In genomic region chr2:249538-250042, GRCh38 we compare ENCODE assay signal across 1 cellular context.
A peak's percentile ranks its signal among the peaks of the same experiment; 100 is the strongest.
TF ChIP-seq lines count a peak whose summit lies in the region.

No MANE protein-coding gene starts in this region.

TF ChIP-seq in HepG2, 621 proteins besides CTCF, POLR2A, EP300 and RAD21 (continued from another document and continues in another):
- TF ChIP-seq SNAPC5 (CRISPR knock-in tag; IDR thresholded peaks at IDR 0.05; ENCODE audit: borderline replicate concordance) (0 out of 2 replicates have a peak, but pooled peaks have one; percentile 49), ZNF207 (IDR thresholded peaks at IDR 0.05; ENCODE audit: borderline replicate concordance) (no peak), ZMAT3 (CRISPR knock-in tag; conservative IDR thresholded peaks at IDR 0.05) (peak; percentile 90; the same call in 1 of the 2 replicates), HOMEZ (CRISPR knock-in tag; IDR thresholded peaks at IDR 0.05; ENCODE audit: low read depth) (peak; percentile 96), ZNF577 (CRISPR knock-in tag; IDR thresholded peaks at IDR 0.05; ENCODE audit: borderline replicate concordance, low read depth) (no peak), SMAD9 (CRISPR knock-in tag; IDR thresholded peaks at IDR 0.05) (no peak), KDM3A (CRISPR knock-in tag; IDR thresholded peaks at IDR 0.05; ENCODE audit: low read depth) (peak; percentile 66; the same call in 1 of the 2 replicates), ZBTB39 (CRISPR knock-in tag; IDR thresholded peaks at IDR 0.05) (peak; percentile 65; the same call in 1 of the 2 replicates), MXI1 (IDR thresholded peaks at IDR 0.05; ENCODE audit: borderline replicate concordance, low read depth, low read length) (no peak), DNMT1 (CRISPR knock-in tag; IDR thresholded peaks at IDR 0.05) (no peak), ZNF780A (CRISPR knock-in tag; IDR thresholded peaks at IDR 0.05) (peak; percentile 61; the same call in 1 of the 2 replicates), ZFP36L1 (CRISPR knock-in tag; IDR thresholded peaks at IDR 0.05) (peak; percentile 88; the same call in 1 of the 2 replicates), HES4 (CRISPR knock-in tag; IDR thresholded peaks at IDR 0.05; ENCODE audit: borderline replicate concordance) (no peak), ARNT2 (CRISPR knock-in tag; IDR thresholded peaks at IDR 0.05; ENCODE audit: low read depth) (peak; percentile 41; the same call in 1 of the 2 replicates), THRA (CRISPR knock-in tag; IDR thresholded peaks at IDR 0.05; ENCODE audit: borderline replicate concordance) (peak; percentile 90), ZNF281 (CRISPR knock-in tag; IDR thresholded peaks at IDR 0.05; ENCODE audit: borderline replicate concordance) (peak; percentile 67; the same call in 1 of the 2 replicates), DMAP1 (CRISPR knock-in tag; IDR thresholded peaks at IDR 0.05) (peak; percentile 85), ZNF574 (CRISPR knock-in tag; IDR thresholded peaks at IDR 0.05) (peak; percentile 78), GATAD1 (CRISPR knock-in tag; IDR thresholded peaks at IDR 0.05) (peak; percentile 72), MYNN (CRISPR knock-in tag; IDR thresholded peaks at IDR 0.05; ENCODE audit: low read depth) (no peak; the same call in 1 of the 2 replicates), ZBTB8A (CRISPR knock-in tag; IDR thresholded peaks at IDR 0.05; ENCODE audit: borderline replicate concordance, low read depth) (no peak), TBX2 (CRISPR knock-in tag; IDR thresholded peaks at IDR 0.05; ENCODE audit: borderline replicate concordance) (peak; percentile 100), THAP9 (CRISPR knock-in tag; IDR thresholded peaks at IDR 0.05; ENCODE audit: borderline replicate concordance) (no peak), MAZ (IDR thresholded peaks at IDR 0.05; ENCODE audit: borderline replicate concordance, low read depth, low read length) (no peak), MAZ (CRISPR knock-in tag; IDR thresholded peaks at IDR 0.05; ENCODE audit: low read depth) (no peak), FOSL1 (CRISPR knock-in tag; IDR thresholded peaks at IDR 0.05; ENCODE audit: borderline replicate concordance) (no peak), TIGD3 (CRISPR knock-in tag; IDR thresholded peaks at IDR 0.05; ENCODE audit: borderline replicate concordance) (peak; percentile 45; the same call in 1 of the 2 replicates), ZNF33B (CRISPR knock-in tag; IDR thresholded peaks at IDR 0.05) (no peak), NRL (CRISPR knock-in tag; IDR thresholded peaks at IDR 0.05; ENCODE audit: borderline replicate concordance) (no peak), IKZF1 (IDR thresholded peaks at IDR 0.05) (no peak), SUZ12 (IDR thresholded peaks at IDR 0.05; ENCODE audit: low read depth, low read length) (no peak), ATF5 (CRISPR knock-in tag; IDR thresholded peaks at IDR 0.05; ENCODE audit: low read depth) (no peak), ETV6 (CRISPR knock-in tag; conservative IDR thresholded peaks at IDR 0.05) (0 out of 2 replicates have a peak, but pooled peaks have one; percentile 48), IKZF5 (CRISPR knock-in tag; IDR thresholded peaks at IDR 0.05) (peak; percentile 97), RELA (CRISPR knock-in tag; IDR thresholded peaks at IDR 0.05) (no peak), HIVEP1 (CRISPR knock-in tag; IDR thresholded peaks at IDR 0.05) (0 out of 2 replicates have a peak, but pooled peaks have one; percentile 26), ATRX (CRISPR knock-in tag; IDR thresholded peaks at IDR 0.05; ENCODE audit: borderline replicate concordance) (no peak), RNF219 (CRISPR knock-in tag; IDR thresholded peaks at IDR 0.05) (no peak), RFXAP (CRISPR knock-in tag; IDR thresholded peaks at IDR 0.05; ENCODE audit: borderline replicate concordance) (peak; percentile 80)
